Comparison of ENCODE assay signal across 8 cellular contexts in genomic region chr5:126776499-126777256, GRCh38. TPM values are rescaled to one million over a fixed set of nuclear protein-coding genes. Genes with fewer than 3 reads are reported as not detected.
DNase-seq lines count a peak whose midpoint lies in the region; ATAC-seq and TF ChIP-seq lines count a peak whose summit lies in the region.

LMNB1 (plus strand) TSS chr5:126777136; CDS start chr5:126777509, 373 bp downstream.

- H3K9me3 Mint-ChIP-seq in central memory CD8-positive, alpha-beta T cell, result no peaks in the 10 kb centered on the region

- TF ChIP-seq POLR2A in GM19193 (IDR thresholded peaks at IDR 0.05; ENCODE audit: extremely low read depth, insufficient read depth, insufficient read length), result peak; percentile 83

- peaks cover 23% of the 10 kb centered on the region for H3K4me1 Mint-ChIP-seq in central memory CD8-positive, alpha-beta T cell

- peak; percentile 93 to 95 for DNase-seq in AML-193 (lab: John Stamatoyannopoulos, UW)
- DNase-seq in NCI-H460 (ENCODE audit: extremely low read depth, low read depth), result peak; percentile 96
- peak; percentile 90 to 92 for DNase-seq in central memory CD8-positive, alpha-beta T cell (ENCODE audit: low spot score in 2 of 2)
- DNase-seq in islet precursor cell, result peak; percentile 99
- peak; percentile 92 for DNase-seq in stimulated activated CD4-positive, alpha-beta T cell treated with anti-CD3 and anti-CD28 coated beads, Interleukin-12 subunit alpha, Interleukin-12 subunit beta, amount 100 ng/mL, for 4 hours

- ATAC-seq in HG03432 (IDR thresholded peaks at IDR 0.05; ENCODE audit: unreplicated experiment), result peak; percentile 76
- peak; percentile 75 to 76 for ATAC-seq in activated CD4-positive, CD25-positive, alpha-beta regulatory T cell treated with anti-CD3 and anti-CD28 coated beads, Interleukin-2, amount 50 U/mL, for 24 hours
- ATAC-seq in central memory CD8-positive, alpha-beta T cell (replicated peaks; ENCODE audit: extremely low read depth, poor library complexity, severe bottlenecking), result peak; percentile 75

- H3K27me3 Mint-ChIP-seq in central memory CD8-positive, alpha-beta T cell, result no peaks in the 10 kb centered on the region

- peak within 1 kb of the TSS; percentile 89 for H3K27ac Mint-ChIP-seq in central memory CD8-positive, alpha-beta T cell (ENCODE audit: low read depth)

- H3K36me3 Mint-ChIP-seq in central memory CD8-positive, alpha-beta T cell (ENCODE audit: insufficient read depth), result peaks cover 22% of the 10 kb centered on the region

- H3K4me3 Mint-ChIP-seq in central memory CD8-positive, alpha-beta T cell, result peak within 1 kb of the TSS; percentile 98

RNA-seq across cellular contexts. Expression of gene LMNB1, which starts in this region (rescaled TPM):
- total RNA-seq in NCI-H460 (2014; rRNA removed; shearing (Covaris generic)), result 60.0 and 67.1 TPM in 2 replicates
- 154 and 287 TPM in 2 replicates for polyA plus RNA-seq in NCI-H460 (2014; cell fraction: nucleus; rRNA removed)

Comparison
In these comparisons a context has a peak if more than half of its experiments do, and no peak if none do; other contexts are left out.
1. Peak in every context shown above with its lines: DNase-seq and ATAC-seq.